6 cellular contexts compared by ENCODE assay signal in genomic region chr15:23806980-23807379, GRCh38.
"Had no signal": no experiment of that assay in that cellular context is flagged by ENCODE, and none has a peak within 500 bp of the region (broad histone marks: within the 10 kb centered on the region; RNA-seq: fewer than 3 reads in every experiment).

No MANE protein-coding gene starts in this region.

- H3K9ac ChIP-seq: KMS-11 had no signal

- ATAC-seq: K562 had no signal

- FAIRE-seq: HTR-8/SVneo, K562 had no signal

- DNase-seq: KBM-7, KG1 had no signal

- H3K4me2 ChIP-seq: KMS-11 had no signal

- H3K27ac ChIP-seq: HL-60, KMS-11 had no signal

- H3K4me3 ChIP-seq: K562 had no signal
